In genomic region chr11:1628506-1629325, GRCh38 we compare ENCODE assay signal across 1 cellular context.
TF ChIP-seq lines count a peak whose summit lies in the region.

No MANE protein-coding gene starts in this region.

TF ChIP-seq in HepG2, 621 proteins besides CTCF, POLR2A, EP300 and RAD21 (continued from another document and continues in another):
- TF ChIP-seq TIGD3 (CRISPR knock-in tag; IDR thresholded peaks at IDR 0.05; ENCODE audit: borderline replicate concordance), result no peak
- TF ChIP-seq SP140L (CRISPR knock-in tag; IDR thresholded peaks at IDR 0.05; ENCODE audit: borderline replicate concordance), result no peak
- TF ChIP-seq AGO2 (optimal IDR thresholded peaks at IDR 0.05; ENCODE audit: low read depth, low read length), result no peak
- no peak for TF ChIP-seq ZNF546 (CRISPR knock-in tag; conservative IDR thresholded peaks at IDR 0.05)
- no peak for TF ChIP-seq SAFB2 (CRISPR knock-in tag; IDR thresholded peaks at IDR 0.05; ENCODE audit: borderline replicate concordance, low read depth)
- TF ChIP-seq ZNF432 (CRISPR knock-in tag; IDR thresholded peaks at IDR 0.05; ENCODE audit: borderline replicate concordance), result no peak
- TF ChIP-seq ZNF709 (CRISPR knock-in tag; IDR thresholded peaks at IDR 0.05), result no peak
- TF ChIP-seq PLRG1 (conservative IDR thresholded peaks at IDR 0.05), result no peak
- TF ChIP-seq ZBTB38 (CRISPR knock-in tag; IDR thresholded peaks at IDR 0.05), result no peak
- TF ChIP-seq FIP1L1 (IDR thresholded peaks at IDR 0.05; ENCODE audit: borderline replicate concordance, insufficient read depth, low read depth, low read length), result no peak
- no peak for TF ChIP-seq SMAD3 (CRISPR knock-in tag; IDR thresholded peaks at IDR 0.05)
- peak; percentile 92 for TF ChIP-seq ZSCAN22 (CRISPR knock-in tag; IDR thresholded peaks at IDR 0.05)
- TF ChIP-seq ETS1 (CRISPR knock-in tag; IDR thresholded peaks at IDR 0.05), result no peak
- TF ChIP-seq NRL (CRISPR knock-in tag; IDR thresholded peaks at IDR 0.05; ENCODE audit: borderline replicate concordance), result no peak
- no peak for TF ChIP-seq TRIM22 (IDR thresholded peaks at IDR 0.05)
- TF ChIP-seq HDAC2 (CRISPR knock-in tag; IDR thresholded peaks at IDR 0.05), result no peak
- TF ChIP-seq ATF1 (CRISPR knock-in tag; IDR thresholded peaks at IDR 0.05), result no peak
- TF ChIP-seq ZBTB1 (CRISPR knock-in tag; IDR thresholded peaks at IDR 0.05; ENCODE audit: borderline replicate concordance), result no peak
- no peak for TF ChIP-seq DPF2 (CRISPR knock-in tag; IDR thresholded peaks at IDR 0.05; ENCODE audit: borderline replicate concordance, low read depth)
- TF ChIP-seq PAX8 (CRISPR knock-in tag; IDR thresholded peaks at IDR 0.05; ENCODE audit: borderline replicate concordance), result no peak
- TF ChIP-seq ZNF589 (CRISPR knock-in tag; conservative IDR thresholded peaks at IDR 0.05), result no peak
- TF ChIP-seq RAD51 (IDR thresholded peaks at IDR 0.05; ENCODE audit: borderline replicate concordance), result no peak
- no peak for TF ChIP-seq ZNF329 (CRISPR knock-in tag; IDR thresholded peaks at IDR 0.05; ENCODE audit: low read depth)
- TF ChIP-seq ZNF362 (CRISPR knock-in tag; IDR thresholded peaks at IDR 0.05; ENCODE audit: borderline replicate concordance), result no peak
- TF ChIP-seq ZNF768 (CRISPR knock-in tag; IDR thresholded peaks at IDR 0.05), result peak; percentile 34; the same call in 1 of the 2 replicates
- no peak for TF ChIP-seq ZUFSP (CRISPR knock-in tag; IDR thresholded peaks at IDR 0.05; ENCODE audit: borderline replicate concordance)
- TF ChIP-seq ZBTB3 (CRISPR knock-in tag; IDR thresholded peaks at IDR 0.05; ENCODE audit: borderline replicate concordance, low read depth), result no peak
- TF ChIP-seq ETV5 (CRISPR knock-in tag; IDR thresholded peaks at IDR 0.05; ENCODE audit: borderline replicate concordance), result 0 out of 2 replicates have a peak, but pooled peaks have one; percentile 16
- no peak for TF ChIP-seq NCOA5 (CRISPR knock-in tag; IDR thresholded peaks at IDR 0.05)
- no peak for TF ChIP-seq E2F1 (CRISPR knock-in tag; IDR thresholded peaks at IDR 0.05)
- TF ChIP-seq ELK4 (CRISPR knock-in tag; IDR thresholded peaks at IDR 0.05; ENCODE audit: borderline replicate concordance), result no peak
- no peak for TF ChIP-seq ZNF552 (CRISPR knock-in tag; IDR thresholded peaks at IDR 0.05; ENCODE audit: borderline replicate concordance)
- TF ChIP-seq BRD4 (CRISPR knock-in tag; IDR thresholded peaks at IDR 0.05), result no peak
- peak; percentile 91 for TF ChIP-seq XRCC5 (optimal IDR thresholded peaks at IDR 0.05; ENCODE audit: low read length)
- TF ChIP-seq RFXANK (CRISPR knock-in tag; IDR thresholded peaks at IDR 0.05), result no peak
- TF ChIP-seq ZFP1 (CRISPR knock-in tag; IDR thresholded peaks at IDR 0.05), result no peak
- no peak for TF ChIP-seq THRA (CRISPR knock-in tag; IDR thresholded peaks at IDR 0.05; ENCODE audit: borderline replicate concordance)
- TF ChIP-seq MTERF4 (CRISPR knock-in tag; IDR thresholded peaks at IDR 0.05), result no peak
- TF ChIP-seq NONO (IDR thresholded peaks at IDR 0.05), result no peak
- TF ChIP-seq NONO (CRISPR knock-in tag; conservative IDR thresholded peaks at IDR 0.05), result no peak
- TF ChIP-seq HIVEP1 (CRISPR knock-in tag; IDR thresholded peaks at IDR 0.05), result no peak
- no peak for TF ChIP-seq ATRX (CRISPR knock-in tag; IDR thresholded peaks at IDR 0.05; ENCODE audit: borderline replicate concordance)
- no peak for TF ChIP-seq YY1 (IDR thresholded peaks at IDR 0.05; ENCODE audit: insufficient read depth, insufficient replicate concordance, low read depth, low read length)
- TF ChIP-seq THAP7 (CRISPR knock-in tag; IDR thresholded peaks at IDR 0.05), result no peak
- no peak for TF ChIP-seq ZNF205 (CRISPR knock-in tag; IDR thresholded peaks at IDR 0.05)
- no peak for TF ChIP-seq ZFP41 (CRISPR knock-in tag; IDR thresholded peaks at IDR 0.05; ENCODE audit: borderline replicate concordance)
- TF ChIP-seq MAFG (CRISPR knock-in tag; IDR thresholded peaks at IDR 0.05), result no peak
- TF ChIP-seq TEAD3 (CRISPR knock-in tag; optimal IDR thresholded peaks at IDR 0.05; ENCODE audit: borderline replicate concordance), result peak; percentile 35
- TF ChIP-seq ASH2L (IDR thresholded peaks at IDR 0.05; ENCODE audit: insufficient read length, low read depth, low read length), result no peak
- no peak for TF ChIP-seq ERF (CRISPR knock-in tag; IDR thresholded peaks at IDR 0.05)
- TF ChIP-seq STAG1 (CRISPR knock-in tag; IDR thresholded peaks at IDR 0.05), result peak; percentile 69
- TF ChIP-seq CREB1 (IDR thresholded peaks at IDR 0.05), result no peak
- no peak for TF ChIP-seq CREB1 (CRISPR knock-in tag; IDR thresholded peaks at IDR 0.05)
- TF ChIP-seq KDM5A (IDR thresholded peaks at IDR 0.05; ENCODE audit: borderline replicate concordance, low read length), result no peak
- no peak for TF ChIP-seq KDM5B (CRISPR knock-in tag; IDR thresholded peaks at IDR 0.05; ENCODE audit: borderline replicate concordance)
- TF ChIP-seq ZNF256 (CRISPR knock-in tag; conservative IDR thresholded peaks at IDR 0.05), result no peak
- no peak for TF ChIP-seq ZNF737 (CRISPR knock-in tag; IDR thresholded peaks at IDR 0.05; ENCODE audit: borderline replicate concordance)
- TF ChIP-seq MAFK (conservative IDR thresholded peaks at IDR 0.05 in 1 of 2, IDR thresholded peaks at IDR 0.05 in 1 of 2; ENCODE audit: low read length in 2 of 2), result no peak
- no peak for TF ChIP-seq ZNF451 (CRISPR knock-in tag; IDR thresholded peaks at IDR 0.05)
- TF ChIP-seq TP53 (CRISPR knock-in tag; conservative IDR thresholded peaks at IDR 0.05), result no peak
- TF ChIP-seq ZHX1 (CRISPR knock-in tag; IDR thresholded peaks at IDR 0.05; ENCODE audit: low read depth), result no peak
- peak; percentile 46 for TF ChIP-seq HNRNPLL (IDR thresholded peaks at IDR 0.05; ENCODE audit: low read depth, low read length, poor library complexity, severe bottlenecking)
- TF ChIP-seq EEA1 (CRISPR knock-in tag; IDR thresholded peaks at IDR 0.05; ENCODE audit: borderline replicate concordance), result peak; percentile 44; the same call in 1 of the 2 replicates
